15 cellular contexts compared by ENCODE assay signal in the genomic region with DNA sequence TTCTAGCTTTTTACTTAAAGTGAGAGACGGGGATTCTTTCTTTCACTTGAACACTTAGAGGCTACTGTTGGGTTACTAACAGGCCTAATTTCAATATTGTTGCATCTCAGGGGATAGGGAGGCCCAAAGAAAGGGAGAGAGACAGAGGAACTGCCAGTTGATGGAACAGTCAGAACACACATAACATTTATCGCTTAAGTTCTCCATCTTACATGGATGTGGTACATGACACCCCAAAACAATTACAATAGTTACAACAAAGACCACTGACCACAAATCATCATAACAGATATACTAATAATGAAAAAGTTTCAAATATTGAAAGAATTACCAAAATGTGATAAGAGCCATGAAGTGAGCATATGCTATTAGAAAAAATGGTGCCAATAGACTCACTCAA. TPM values are rescaled to one million over a fixed set of nuclear protein-coding genes. Genes with fewer than 3 reads are reported as not detected.
A peak's percentile ranks its signal among the peaks of the same experiment; 100 is the strongest.
DNase-seq lines count a peak whose midpoint lies in the region; ATAC-seq and TF ChIP-seq lines count a peak whose summit lies in the region.
"Had no signal": no experiment of that assay in that cellular context is flagged by ENCODE, and none has a peak within 500 bp of the region (broad histone marks: within the 10 kb centered on the region; RNA-seq: fewer than 3 reads in every experiment).

No MANE protein-coding gene starts in this region.

- no peaks in the 10 kb centered on the region for H3K27me3 Mint-ChIP-seq in activated naive CD4-positive, alpha-beta T cell treated with anti-CD3 and anti-CD28 coated beads, Interleukin-2, amount 50 U/mL, for 24 hours
- H3K27me3 Mint-ChIP-seq in central memory CD8-positive, alpha-beta T cell = no peaks in the 10 kb centered on the region

- H3K9me3 Mint-ChIP-seq in activated naive CD4-positive, alpha-beta T cell treated with anti-CD3 and anti-CD28 coated beads, Interleukin-2, amount 50 U/mL, for 24 hours = no peaks in the 10 kb centered on the region
- no peaks in the 10 kb centered on the region for H3K9me3 Mint-ChIP-seq in central memory CD8-positive, alpha-beta T cell
- H3K9me3 Mint-ChIP-seq: HFFc6 had no signal

- no peak overlapping the region for H3K4me3 ChIP-seq in OCI-LY1 (ENCODE audit: low read depth, low read length, poor library complexity, severe bottlenecking)
- H3K4me3 ChIP-seq in MG63 = no peak overlapping the region
- no peak overlapping the region for H3K4me3 ChIP-seq in foreskin fibroblast (ENCODE audit: low read depth in 1 of 2, low read length in 2 of 2)
- H3K4me3 ChIP-seq: hepatocyte, SJCRH30 had no signal

- no peaks in the 10 kb centered on the region for H3K9me3 ChIP-seq in OCI-LY1 (ENCODE audit: low read length)
- H3K9me3 ChIP-seq in MG63 = no peaks in the 10 kb centered on the region
- H3K9me3 ChIP-seq: SJCRH30 had no signal

- H3K27me3 ChIP-seq in OCI-LY1 (ENCODE audit: insufficient read depth, low read length) (no peaks in the 10 kb centered on the region), MG63 (no peaks in the 10 kb centered on the region)
- H3K27me3 ChIP-seq: hepatocyte, SJCRH30 had no signal

- H4K20me1 ChIP-seq in OCI-LY1 (ENCODE audit: insufficient read depth, low read length) = no peaks in the 10 kb centered on the region

- H2AFZ ChIP-seq in OCI-LY1 (ENCODE audit: low read length) = no peak overlapping the region
- H2AFZ ChIP-seq: hepatocyte had no signal

- H3F3A ChIP-seq in OCI-LY1 (ENCODE audit: insufficient read depth, low read length) = peaks cover 14% of the 10 kb centered on the region

- peaks cover 49% of the 10 kb centered on the region for H3K4me1 ChIP-seq in OCI-LY1 (ENCODE audit: insufficient read depth, low read length, severe bottlenecking)

- H3K4me3 Mint-ChIP-seq in activated naive CD4-positive, alpha-beta T cell treated with anti-CD3 and anti-CD28 coated beads, Interleukin-2, amount 50 U/mL, for 24 hours = peak overlapping the region; percentile 55
- no peak overlapping the region for H3K4me3 Mint-ChIP-seq in central memory CD8-positive, alpha-beta T cell
- H3K4me3 Mint-ChIP-seq: HFFc6 had no signal

- peak overlapping the region; percentile 89 for H3K27ac Mint-ChIP-seq in activated naive CD4-positive, alpha-beta T cell treated with anti-CD3 and anti-CD28 coated beads, Interleukin-2, amount 50 U/mL, for 24 hours
- peak overlapping the region; percentile 78 for H3K27ac Mint-ChIP-seq in central memory CD8-positive, alpha-beta T cell (ENCODE audit: low read depth)
- H3K27ac Mint-ChIP-seq: HFFc6 had no signal

- ATAC-seq in central memory CD8-positive, alpha-beta T cell (replicated peaks; ENCODE audit: extremely low read depth, poor library complexity, severe bottlenecking) = no peak

- no peaks in the 10 kb centered on the region for H3K9me2 ChIP-seq in OCI-LY1 (ENCODE audit: low read depth, low read length)

- peaks cover 47% of the 10 kb centered on the region for H3K79me2 ChIP-seq in OCI-LY1 (ENCODE audit: insufficient read depth, low read length)

- no peak for DNase-seq in activated naive CD4-positive, alpha-beta T cell (lab: John Stamatoyannopoulos, UW)
- DNase-seq in central memory CD8-positive, alpha-beta T cell (ENCODE audit: low spot score in 2 of 2) = no peak
- no peak for DNase-seq in MG63
- no peak for DNase-seq in DMS153 (lab: John Stamatoyannopoulos, UW)
- no peak for DNase-seq in COLO668 (lab: John Stamatoyannopoulos, UW; ENCODE audit: unreplicated experiment)
- no peak for DNase-seq in foreskin fibroblast
- DNase-seq: effector CD8-positive, alpha-beta T cell; HFFc6; midbrain; NCI-H1436; NCI-H2227 treated with DMSO at 0.1 percent for 48 hours; SJCRH30 had no signal

- H3K4me2 ChIP-seq in OCI-LY1 (ENCODE audit: low read length) = 0 out of 2 replicates have a peak overlapping the region, but pooled peaks have one; percentile 1
- H3K4me2 ChIP-seq: hepatocyte had no signal

- peak overlapping the region; percentile 3; the same call in 1 of the 2 replicates for H3K9ac ChIP-seq in OCI-LY1 (ENCODE audit: low read length)

- peak overlapping the region; percentile 99 for H3K27ac ChIP-seq in OCI-LY1 (ENCODE audit: low read depth, low read length, poor library complexity, severe bottlenecking)
- H3K27ac ChIP-seq: hepatocyte, SJCRH30 had no signal

- H3K36me3 ChIP-seq in OCI-LY1 (ENCODE audit: insufficient read depth, low read length) (peaks cover 17% of the 10 kb centered on the region; the same call in 1 of the 2 replicates), MG63 (no peaks in the 10 kb centered on the region)
- H3K36me3 ChIP-seq: SJCRH30 had no signal

- peaks cover 62% of the 10 kb centered on the region for H3K4me1 Mint-ChIP-seq in activated naive CD4-positive, alpha-beta T cell treated with anti-CD3 and anti-CD28 coated beads, Interleukin-2, amount 50 U/mL, for 24 hours
- peaks cover 30% of the 10 kb centered on the region for H3K4me1 Mint-ChIP-seq in central memory CD8-positive, alpha-beta T cell

- peaks cover 5% of the 10 kb centered on the region for H3K36me3 Mint-ChIP-seq in activated naive CD4-positive, alpha-beta T cell treated with anti-CD3 and anti-CD28 coated beads, Interleukin-2, amount 50 U/mL, for 24 hours
- peaks cover 8% of the 10 kb centered on the region for H3K36me3 Mint-ChIP-seq in central memory CD8-positive, alpha-beta T cell (ENCODE audit: insufficient read depth)

- TF ChIP-seq CTCF in OCI-LY1 (IDR thresholded peaks at IDR 0.05; ENCODE audit: low read length) = no peak
- TF ChIP-seq CTCF in foreskin fibroblast (IDR thresholded peaks at IDR 0.05; ENCODE audit: low read depth, low read length) = no peak

RNA-seq across cellular contexts. Expression of gene RIC1, which starts 4.3 kb away (rescaled TPM):
- 4.1 and 9.0 TPM in 2 replicates for total RNA-seq in MG63 (2014; rRNA removed; shearing (Covaris generic); ENCODE audit: low replicate concordance)
